Comparison of ENCODE assay signal across 21 cellular contexts in genomic region chr7:123789200-123789784, GRCh38. TPM values are rescaled to one million over a fixed set of nuclear protein-coding genes. Genes with fewer than 3 reads are reported as not detected.
DNase-seq lines count a peak whose midpoint lies in the region; ATAC-seq and TF ChIP-seq lines count a peak whose summit lies in the region.
"Had no signal": no experiment of that assay in that cellular context is flagged by ENCODE, and none has a peak within 500 bp of the region (broad histone marks: within the 10 kb centered on the region; RNA-seq: fewer than 3 reads in every experiment).

No MANE protein-coding gene starts in this region.

- no peaks in the 10 kb centered on the region for H3K27me3 Mint-ChIP-seq in MCF 10A (ENCODE audit: insufficient read depth, unreplicated experiment)

- no peaks in the 10 kb centered on the region for H3K9me2 ChIP-seq in hepatocyte (replicated peaks; ENCODE audit: insufficient read depth)

- DNase-seq in mammary epithelial cell (no peak), MCF 10A (ENCODE audit: unreplicated experiment) (no peak), hepatocyte (ENCODE audit: low spot score) (no peak), transverse colon (no peak), G401 (ENCODE audit: low spot score) (no peak), right cardiac atrium (no peak)
- DNase-seq: CD8-positive, alpha-beta T cell; IMR-90; Karpas-422; MM.1S; NCI-H1092; NCI-H1436 treated with DMSO at 0.1 percent for 48 hours; NCI-H2029; NCI-H510A; NCI-H774; PC-9 had no signal

- TSS peak; percentile 67 for BruUV-seq in mammary epithelial cell (replicated peaks; lab: Mats Ljungman, UMichigan)
- BruUV-seq in MCF 10A (replicated peaks; lab: Mats Ljungman, UMichigan): no TSS peak

- in situ Hi-C loops in mammary epithelial cell (cut with MboI; ENCODE audit: low sequenced_read_pairs in 2 of 2) (no loop called here), transverse colon (cut with MboI; ENCODE audit: low pct_ligation_motif_present in 1 of 4, low pct_unique_long_range_greater_than_20kb in 1 of 4, low sequenced_read_pairs in 3 of 4) (loop anchor here in 1 of 4 donors (25.0 kb wide), 1 partner anchor 102 kb away; no protein-coding TSS in a partner anchor), G401 (cut with HindIII; ENCODE audit: low sequenced_read_pairs) (no loop called here)

- intact Hi-C loops in mammary epithelial cell (cut with micrococcal nuclease) (no loop called here), MCF 10A (cut with micrococcal nuclease) (no loop called here), transverse colon (cut with DNase I; ENCODE audit: low total_unique reads) (no loop called here), right cardiac atrium (cut with DNase I) (no loop called here)

- TF ChIP-seq POLR2A in transverse colon (IDR thresholded peaks at IDR 0.05): no peak

- H3K9me3 ChIP-seq in mammary epithelial cell (replicated peaks; ENCODE audit: insufficient read depth, low read length) (no peaks in the 10 kb centered on the region), hepatocyte (ENCODE audit: low read depth) (no peaks in the 10 kb centered on the region), transverse colon (no peaks in the 10 kb centered on the region), right cardiac atrium (ENCODE audit: control insufficient read depth, low read length) (no peaks in the 10 kb centered on the region)
- H3K9me3 ChIP-seq: BLaER1 treated with 17β-estradiol and CSF1 and Interleukin-3, amounts not matched to agents 10 nM and 100 nM had no signal

- H3K27me3 ChIP-seq in mammary epithelial cell (ENCODE audit: insufficient read depth, low read length) (no peaks in the 10 kb centered on the region), hepatocyte (no peaks in the 10 kb centered on the region), transverse colon (no peaks in the 10 kb centered on the region), right cardiac atrium (ENCODE audit: control insufficient read depth, insufficient read depth) (no peaks in the 10 kb centered on the region)
- H3K27me3 ChIP-seq: BLaER1 treated with 17β-estradiol and CSF1 and Interleukin-3, amounts not matched to agents 10 nM and 100 nM had no signal

- H3K4me1 Mint-ChIP-seq in MCF 10A (ENCODE audit: insufficient read depth, unreplicated experiment): peaks cover 6% of the 10 kb centered on the region

- TF ChIP-seq CTCF in mammary epithelial cell (conservative IDR thresholded peaks at IDR 0.05 in 1 of 2, IDR thresholded peaks at IDR 0.05 in 1 of 2; ENCODE audit: extremely low read depth in 1 of 2, insufficient read depth in 1 of 2, low read depth in 1 of 2, low read length in 2 of 2) (no peak), MCF 10A (IDR thresholded peaks at IDR 0.05; ENCODE audit: unreplicated experiment) (no peak), VCaP (conservative IDR thresholded peaks at IDR 0.05) (no peak), hepatocyte (IDR thresholded peaks at IDR 0.05; ENCODE audit: poor library complexity) (no peak), transverse colon (IDR thresholded peaks at IDR 0.05) (no peak)

- H3K4me2 ChIP-seq in mammary epithelial cell (ENCODE audit: insufficient read depth, low read depth, low read length): no peak overlapping the region
- H3K4me2 ChIP-seq in hepatocyte: peak overlapping the region; percentile 55
- H3K4me2 ChIP-seq: BLaER1 treated with 17β-estradiol and CSF1 and Interleukin-3, amounts not matched to agents 10 nM and 100 nM; PC-9 had no signal

- no peak overlapping the region for H3K9ac ChIP-seq in mammary epithelial cell (ENCODE audit: insufficient read depth, low read length)
- H3K9ac ChIP-seq: BLaER1 treated with 17β-estradiol and CSF1 and Interleukin-3, amounts not matched to agents 10 nM and 100 nM had no signal

- POLR2A ChIA-PET in MCF 10A (lab: Yijun Ruan, JAX): interaction anchor here (0.6 to 4.8 kb wide), 3 partner anchors 9 to 40 kb away, joined by 3 to 32 read pairs (median 31); partner anchors contain the start of gene WASL

- H3K4me3 Mint-ChIP-seq in MCF 10A (ENCODE audit: unreplicated experiment): no peak overlapping the region
- H3K4me3 Mint-ChIP-seq: CD8-positive, alpha-beta T cell had no signal

- dilution Hi-C loops in mammary epithelial cell (cut with HindIII; ENCODE audit: low sequenced_read_pairs): no loop called here

- H4K20me1 ChIP-seq in mammary epithelial cell (ENCODE audit: insufficient read depth, low read length) (no peaks in the 10 kb centered on the region), hepatocyte (ENCODE audit: insufficient read depth, poor library complexity, severe bottlenecking) (no peaks in the 10 kb centered on the region)
- H4K20me1 ChIP-seq: BLaER1 treated with 17β-estradiol and CSF1 and Interleukin-3, amounts not matched to agents 10 nM and 100 nM had no signal

- no peaks in the 10 kb centered on the region for H3K9me3 Mint-ChIP-seq in MCF 10A (ENCODE audit: unreplicated experiment)
- H3K9me3 Mint-ChIP-seq: CD8-positive, alpha-beta T cell had no signal

- 96% methylated on average over 4 of the region's 4 CpGs for WGBS in mammary epithelial cell (ENCODE audit: low coverage, missing lambda C conversion rate)
- WGBS in hepatocyte (ENCODE audit: low lambda C conversion rate, missing lambda C conversion rate): 96% methylated on average over 4 of the region's 4 CpGs
- 84 to 85% methylated on average over 4 of the region's 4 CpGs for WGBS in transverse colon (ENCODE audit: low coverage in 1 of 2), 2 donors
- 93% methylated on average over 4 of the region's 4 CpGs for WGBS in right cardiac atrium

- H3K27ac Mint-ChIP-seq in MCF 10A (ENCODE audit: low read depth, unreplicated experiment): no peak overlapping the region
- H3K27ac Mint-ChIP-seq: CD8-positive, alpha-beta T cell had no signal

- no peak for TF ChIP-seq EP300 in transverse colon (IDR thresholded peaks at IDR 0.05; ENCODE audit: low read depth)

- H3K4me1 ChIP-seq in mammary epithelial cell (ENCODE audit: insufficient read depth, low read length) (peaks cover 4% of the 10 kb centered on the region), hepatocyte (ENCODE audit: insufficient read depth) (peaks cover 10% of the 10 kb centered on the region), transverse colon (peaks cover 0 to 19% (median 9%) of the 10 kb centered on the region in 4 donors), right cardiac atrium (ENCODE audit: control insufficient read depth, insufficient read depth, low read length) (no peaks in the 10 kb centered on the region)

- CTCF ChIA-PET in mammary epithelial cell (lab: Charles Lee; ENCODE audit: low non-redundant PET): no interaction called here
- CTCF ChIA-PET in MCF 10A (lab: Yijun Ruan, JAX): interaction anchor here (0.5 to 2.2 kb wide), 8 partner anchors 11 to 367 kb away, joined by 3 to 8 read pairs (median 3); no protein-coding TSS in a partner anchor

- H3K36me3 ChIP-seq in mammary epithelial cell (ENCODE audit: insufficient read depth, low read length) (no peaks in the 10 kb centered on the region), hepatocyte (replicated peaks; ENCODE audit: insufficient read depth, low read depth) (no peaks in the 10 kb centered on the region), transverse colon (no peaks in the 10 kb centered on the region)
- H3K36me3 ChIP-seq: BLaER1 treated with 17β-estradiol and CSF1 and Interleukin-3, amounts not matched to agents 10 nM and 100 nM had no signal

- H3K4me3 ChIP-seq in mammary epithelial cell (replicated peaks in 1 of 3; ENCODE audit: insufficient read depth in 1 of 3, low read depth in 2 of 3, low read length in 3 of 3) (no peak overlapping the region), hepatocyte (no peak overlapping the region), transverse colon (no peak overlapping the region), right cardiac atrium (ENCODE audit: low read length) (no peak overlapping the region)
- H3K4me3 ChIP-seq: BLaER1 treated with 17β-estradiol and CSF1 and Interleukin-3, amounts not matched to agents 10 nM and 100 nM; PC-9 had no signal

- H3K79me2 ChIP-seq in mammary epithelial cell (ENCODE audit: insufficient read depth, low read length): no peaks in the 10 kb centered on the region
- H3K79me2 ChIP-seq in hepatocyte: no peaks in the 10 kb centered on the region

- H2AFZ ChIP-seq in mammary epithelial cell (ENCODE audit: low read depth, low read length) (no peak overlapping the region), hepatocyte (no peak overlapping the region)

- H3K27ac ChIP-seq in mammary epithelial cell (ENCODE audit: insufficient read depth, low read depth, low read length) (no peak overlapping the region), VCaP (peak overlapping the region; percentile 44), hepatocyte (peak overlapping the region; percentile 53), transverse colon (peak overlapping the region in 3 of 4 donors; percentile 36 to 61 (median 43)), right cardiac atrium (ENCODE audit: low read length) (no peak overlapping the region)
- H3K27ac ChIP-seq: BLaER1 treated with 17β-estradiol and CSF1 and Interleukin-3, amounts not matched to agents 10 nM and 100 nM; PC-9; RWPE1 had no signal

- no peaks in the 10 kb centered on the region for H3K36me3 Mint-ChIP-seq in MCF 10A (ENCODE audit: insufficient read depth, unreplicated experiment)
- H3K36me3 Mint-ChIP-seq: CD8-positive, alpha-beta T cell had no signal

- ATAC-seq in right cardiac atrium (no peak), GM18520 (IDR thresholded peaks at IDR 0.05; ENCODE audit: unreplicated experiment) (no peak)
- ATAC-seq: CD8-positive, alpha-beta T cell had no signal

RNA-seq across cellular contexts. Expression of gene WASL, which starts 40.5 kb away (rescaled TPM):
- total RNA-seq in mammary epithelial cell: 10 to 100 TPM; 26.3 to 45.6 TPM
- 13.2 TPM for polyA plus RNA-seq in mammary epithelial cell
- polyA minus RNA-seq in mammary epithelial cell: 18.0 TPM
- 34.7 and 38.8 TPM in 2 replicates for total RNA-seq in MCF 10A (2022)
- 41.9 and 48.9 TPM in 2 replicates for total RNA-seq in hepatocyte
- 29.0 and 36.8 TPM in 2 replicates for polyA plus RNA-seq in hepatocyte
- total RNA-seq in transverse colon: 10 to 100 TPM; 30.1 to 97.8 (median 65.7) TPM
- 3.5 and 6.7 TPM in 2 replicates for total RNA-seq in G401 (2014; rRNA removed; shearing (Covaris generic))
- total RNA-seq in right cardiac atrium: 10 to 100 TPM; 24.7 to 32.5 (median 28.6) TPM
- polyA plus RNA-seq in right cardiac atrium: 16.9 TPM

RNA-seq across cellular contexts. Expression of gene HYAL4, which starts 55.7 kb away (rescaled TPM):
- total RNA-seq in mammary epithelial cell: 1 to 10 TPM in 1 of 2 donors, under 1 TPM in 1; 0.45 to 2.2 TPM
- polyA plus RNA-seq in mammary epithelial cell: 0.87 TPM
- polyA minus RNA-seq in mammary epithelial cell: 2.8 TPM
- not detected in 2 replicates for total RNA-seq in MCF 10A (2022)
- total RNA-seq in hepatocyte: 0.07 TPM in 1 of 2 replicates, not detected in the other
- not detected in 2 replicates for polyA plus RNA-seq in hepatocyte
- not detected for total RNA-seq in transverse colon
- total RNA-seq in G401 (2014; rRNA removed; shearing (Covaris generic)): not detected in 2 replicates
- under 1 TPM in 2 of 4 donors, not detected in 2; 0.41 to 0.42 TPM for total RNA-seq in right cardiac atrium
- polyA plus RNA-seq in right cardiac atrium: not detected
- total RNA-seq: A673; CD8-positive, alpha-beta T cell; IMR-90; PC-9 had no signal
- polyA plus RNA-seq: IMR-90 had no signal

Comparison
In these comparisons a context has a peak if more than half of its experiments do, and no peak if none do; other contexts are left out.
1. H3K27ac ChIP-seq: peak in VCaP (single experiment), hepatocyte (single experiment) and transverse colon (3 of 4); none in mammary epithelial cell (single experiment) and right cardiac atrium (single experiment).